Comparison of ENCODE assay signal across 25 cellular contexts in genomic region chr7:22688034-22688433, GRCh38. TPM values are rescaled to one million over a fixed set of nuclear protein-coding genes. Genes with fewer than 3 reads are reported as not detected.
"Had no signal": no experiment of that assay in that cellular context is flagged by ENCODE, and none has a peak within 500 bp of the region (broad histone marks: within the 10 kb centered on the region; RNA-seq: fewer than 3 reads in every experiment).

No MANE protein-coding gene starts in this region.

- H3K27ac ChIP-seq: epithelial cell of prostate, esophagus squamous epithelium, right lobe of liver, skin epidermis, thoracic aorta, uterus had no signal

- H3K9me3 ChIP-seq: esophagus squamous epithelium, mucosa of descending colon, right lobe of liver, thoracic aorta, uterus had no signal

- DNase-seq: activated CD4-positive, alpha-beta T cell treated with anti-CD3 and anti-CD28 coated beads, Interleukin-2, amount 50 U/mL, for 1 hour; activated CD4-positive, CD25-positive, alpha-beta regulatory T cell treated with anti-CD3 and anti-CD28 coated beads, Interleukin-2, amount 50 U/mL, for 72 hours; activated CD8-positive, alpha-beta T cell treated with anti-CD3 and anti-CD28 coated beads for 36 hours; activated T-cell treated with anti-CD3 and anti-CD28 coated beads, Interleukin-2, amount 50 U/mL, for 48 hours; dermis blood vessel endothelial cell; effector CD4-positive, alpha-beta T cell; esophagus squamous epithelium; foreskin melanocyte; kidney; left colon; mesendoderm; mucosa of descending colon; posterior cingulate gyrus; right lobe of liver; stimulated activated CD4-positive, alpha-beta T cell treated with anti-CD3 and anti-CD28 coated beads, Interleukin-12 subunit alpha, Interleukin-12 subunit beta, amount 100 ng/mL, for 4 hours; stimulated activated CD4-positive, alpha-beta T cell treated with anti-CD3 and anti-CD28 coated beads, Interleukin-4, amount 100 ng/mL, for 1 hour; T-helper 2 cell; trophoblast cell; uterus had no signal

- H3K4me1 ChIP-seq: right lobe of liver, uterus had no signal

- H3K27me3 ChIP-seq: esophagus squamous epithelium, right lobe of liver, uterus had no signal

- ATAC-seq: activated CD8-positive, alpha-beta T cell treated with anti-CD3 and anti-CD28 coated beads for 36 hours; activated naive CD4-positive, alpha-beta T cell treated with anti-CD3 and anti-CD28 coated beads, Interleukin-2, amount 50 U/mL, for 72 hours; left colon; mucosa of descending colon; natural killer cell treated with Interleukin-12 subunit alpha and Interleukin-12 subunit beta and Interleukin-15 and Interleukin-18, amount 100 ng/mL, for 72 hours; right lobe of liver had no signal

- H3K36me3 ChIP-seq: esophagus squamous epithelium, right lobe of liver, thoracic aorta, uterus had no signal

- H3K4me3 ChIP-seq: esophagus squamous epithelium, mucosa of descending colon, right lobe of liver, skin epidermis, thoracic aorta, uterus had no signal

RNA-seq across cellular contexts. Expression of gene IL6, which starts 39.0 kb away (rescaled TPM):
- total RNA-seq: activated CD8-positive, alpha-beta T cell treated with anti-CD3 and anti-CD28 coated beads for 36 hours; activated naive CD4-positive, alpha-beta T cell treated with anti-CD3 and anti-CD28 coated beads, Interleukin-2, amount 50 U/mL, for 72 hours; activated T-helper 2 cell treated with anti-CD3 and anti-CD28 coated beads, Interferon-gamma antibody, Interleukin-2, Interleukin-4, amounts not matched to agents 10 μg/mL and 5 μg/mL and 100 μg/mL, durations not matched to agents 14 hours and 24 hours and 36 hours had no signal
